In genomic region chr1:24282491-24282890, GRCh38 we compare ENCODE assay signal across 20 cellular contexts. TPM values are rescaled to one million over a fixed set of nuclear protein-coding genes. Genes with fewer than 3 reads are reported as not detected.
DNase-seq lines count a peak whose midpoint lies in the region; ATAC-seq, FAIRE-seq and TF ChIP-seq lines count a peak whose summit lies in the region.
"Had no signal": no experiment of that assay in that cellular context is flagged by ENCODE, and none has a peak within 500 bp of the region (broad histone marks: within the 10 kb centered on the region; RNA-seq: fewer than 3 reads in every experiment).

No MANE protein-coding gene starts in this region.

- H3K4me1 ChIP-seq in A549 (peaks cover 35% of the 10 kb centered on the region), RWPE2 (ENCODE audit: insufficient read depth, poor library complexity, severe bottlenecking) (peaks cover 44% of the 10 kb centered on the region), gastrocnemius medialis (peaks cover 0 to 5% of the 10 kb centered on the region in 2 donors), OCI-LY7 (ENCODE audit: insufficient read depth, low read length, poor library complexity, severe bottlenecking) (no peaks in the 10 kb centered on the region)
- H3K4me1 ChIP-seq: BLaER1 had no signal

- FAIRE-seq in A549 (lab: Jason Lieb, UNC) = no peak
- FAIRE-seq: H1, HepG2 had no signal

- H4K20me1 ChIP-seq in OCI-LY7 (ENCODE audit: insufficient read depth, low read length) = no peaks in the 10 kb centered on the region
- H4K20me1 ChIP-seq: BLaER1 had no signal

- CTCF ChIA-PET in A549 (lab: Yijun Ruan, JAX) (no interaction called here), OCI-LY7 (lab: Charles Lee; ENCODE audit: unreplicated experiment) (no interaction called here)

- intact Hi-C loops in gastrocnemius medialis (cut with DNase I; ENCODE audit: low total_unique reads) (no loop called here), OCI-LY7 (cut with micrococcal nuclease; ENCODE audit: unreplicated experiment) (no loop called here)

- TF ChIP-seq CTCF in A549 (IDR thresholded peaks at IDR 0.05) (no peak), RWPE2 (IDR thresholded peaks at IDR 0.05; ENCODE audit: poor library complexity, severe bottlenecking) (no peak), gastrocnemius medialis (IDR thresholded peaks at IDR 0.05 in 4 of 5, conservative IDR thresholded peaks at IDR 0.05 in 1 of 5) (no peak), OCI-LY7 (conservative IDR thresholded peaks at IDR 0.05; ENCODE audit: low read length) (no peak)

- BruUV-seq in OCI-LY7 (replicated peaks; lab: Mats Ljungman, UMichigan) = no TSS peak

- TF ChIP-seq RAD21 in A549 (conservative IDR thresholded peaks at IDR 0.05 in 1 of 2, IDR thresholded peaks at IDR 0.05 in 1 of 2) = no peak

- H3K27ac ChIP-seq in A549 (peak overlapping the region; percentile 64 to 86; a peak in 5 of 6 replicates), RWPE2 (ENCODE audit: poor library complexity, severe bottlenecking) (peak overlapping the region; percentile 94), epithelial cell of prostate (peak overlapping the region; percentile 93), gastrocnemius medialis (no peak overlapping the region), OCI-LY7 (ENCODE audit: low read depth, low read length, poor library complexity, severe bottlenecking) (no peak overlapping the region)
- H3K27ac ChIP-seq: 22Rv1, BLaER1 had no signal

- H3K36me3 ChIP-seq in RWPE2 (ENCODE audit: low read depth) = no peaks in the 10 kb centered on the region
- no peaks in the 10 kb centered on the region for H3K36me3 ChIP-seq in gastrocnemius medialis
- no peaks in the 10 kb centered on the region for H3K36me3 ChIP-seq in OCI-LY7 (ENCODE audit: insufficient read depth, low read length)
- H3K36me3 ChIP-seq: BLaER1 had no signal

- no peak overlapping the region; the same call in 2 of the 3 replicates for H3K4me2 ChIP-seq in A549
- no peak overlapping the region for H3K4me2 ChIP-seq in OCI-LY7 (ENCODE audit: low read length)
- H3K4me2 ChIP-seq: BLaER1 had no signal

- no peak for TF ChIP-seq EP300 in A549 (IDR thresholded peaks at IDR 0.05)

- TF ChIP-seq POLR2A in A549 (IDR thresholded peaks at IDR 0.05; ENCODE audit: low read length) = no peak
- no peak for TF ChIP-seq POLR2A in gastrocnemius medialis (IDR thresholded peaks at IDR 0.05)

- ATAC-seq in A549 = no peak
- no peak for ATAC-seq in RWPE2 (ENCODE audit: low read depth)
- ATAC-seq in gastrocnemius medialis = peak; percentile 24 to 53
- no peak for ATAC-seq in GM19452 (IDR thresholded peaks at IDR 0.05; ENCODE audit: unreplicated experiment)
- ATAC-seq: HepG2 had no signal

- H3K27me3 ChIP-seq in RWPE2 (ENCODE audit: insufficient read depth, poor library complexity, severe bottlenecking) (no peaks in the 10 kb centered on the region), gastrocnemius medialis (peaks cover 0 to under 1% (median 0%) of the 10 kb centered on the region in 3 donors)

- no peak overlapping the region for H3K4me3 ChIP-seq in A549
- no peak overlapping the region for H3K4me3 ChIP-seq in RWPE2 (ENCODE audit: severe bottlenecking)
- H3K4me3 ChIP-seq in gastrocnemius medialis = no peak overlapping the region
- no peak overlapping the region for H3K4me3 ChIP-seq in OCI-LY7 (ENCODE audit: low read depth, low read length, poor library complexity, severe bottlenecking)
- H3K4me3 ChIP-seq: BLaER1 had no signal

- H3K79me2 ChIP-seq in OCI-LY7 (ENCODE audit: insufficient read depth, low read depth, low read length) = no peaks in the 10 kb centered on the region

- POLR2A ChIA-PET in A549 (lab: Yijun Ruan, JAX) = no interaction called here
- POLR2A ChIA-PET in OCI-LY7 (lab: Charles Lee) = no interaction called here

- no peaks in the 10 kb centered on the region for H3K9me2 ChIP-seq in OCI-LY7 (ENCODE audit: insufficient read depth, low read length)

- DNase-seq in A549 (ENCODE audit: low read depth in 1 of 2, low spot score in 1 of 2) (no peak), RWPE2 (ENCODE audit: low spot score) (no peak), epithelial cell of prostate (ENCODE audit: low read depth, low spot score) (no peak), gastrocnemius medialis (no peak), OCI-LY7 (ENCODE audit: low spot score) (no peak), DMS53 (lab: John Stamatoyannopoulos, UW) (no peak)
- no peak for DNase-seq in activated CD4-positive, alpha-beta T cell treated with anti-CD3 and anti-CD28 coated beads for 1 hour
- DNase-seq: CD4-positive, alpha-beta memory T cell; DMS153; DMS79 treated with DMSO at 0.1 percent for 48 hours; GF-D8; H9 had no signal

- H3K9me3 ChIP-seq in A549 (peaks cover 4% of the 10 kb centered on the region; the same call in 2 of the 3 replicates), RWPE2 (ENCODE audit: severe bottlenecking) (no peaks in the 10 kb centered on the region), gastrocnemius medialis (no peaks in the 10 kb centered on the region), OCI-LY7 (ENCODE audit: low read length) (no peaks in the 10 kb centered on the region)
- H3K9me3 ChIP-seq: BLaER1 had no signal

- in situ Hi-C loops in gastrocnemius medialis (cut with MboI; ENCODE audit: low sequenced_read_pairs in 4 of 4) = no loop called here

- H2AFZ ChIP-seq in OCI-LY7 (ENCODE audit: low read length) = no peak overlapping the region

- 71% methylated on average over 1 of the region's 1 CpG for WGBS in A549 (ENCODE audit: missing lambda C conversion rate)

TF ChIP-seq in A549, 52 proteins besides CTCF, POLR2A, EP300 and RAD21:
- no peak for TF ChIP-seq PHF8 (IDR thresholded peaks at IDR 0.05; ENCODE audit: borderline replicate concordance, low read depth)
- no peak for TF ChIP-seq BCL3 (IDR thresholded peaks at IDR 0.05)

RNA-seq across cellular contexts. Expression of gene GRHL3, which starts 36.7 kb away (rescaled TPM):
- polyA plus RNA-seq in A549 (2011; rRNA removed) = 1.6 and 2.5 TPM in 2 replicates
- polyA plus RNA-seq in A549 (2012; cell fraction: cytosol; rRNA removed) = 1.2 and 1.4 TPM in 2 replicates
- 1.2 and 1.8 TPM in 2 replicates for polyA plus RNA-seq in A549 (2012; cell fraction: nucleus; rRNA removed)
- polyA plus RNA-seq in A549 (2017; fragmentation: RNase III; extraction: RNeasy Plus Mini Kit Qiagen cat#74134 plus additional on column Dnase treatment) = 0.58 to 0.71 TPM (median 0.59 TPM) in 3 replicates
- 0.68 and 1.2 TPM in 2 replicates for polyA minus RNA-seq in A549 (2011; rRNA and poly(A)+ RNA removed)
- not detected for total RNA-seq in gastrocnemius medialis
- total RNA-seq in OCI-LY7 (2014; rRNA removed; shearing (Covaris generic)) = 0.09 TPM in 1 of 2 replicates, not detected in the other
- total RNA-seq in OCI-LY7 (2022) = 0.35 and 0.65 TPM in 2 replicates
- total RNA-seq: A673; CD4-positive, alpha-beta memory T cell; HepG2 had no signal
- polyA plus RNA-seq: CD14-positive monocyte; CD4-positive, alpha-beta memory T cell; HepG2; IgD-negative memory B cell had no signal

Comparison
In these comparisons a context has a peak if more than half of its experiments do, and no peak if none do; other contexts are left out.
1. ATAC-seq: peak in gastrocnemius medialis (2 of 2); none in A549 (0 of 2), RWPE2 (single experiment) and GM19452 (single experiment).
2. H3K27ac ChIP-seq: peak in A549 (2 of 2), RWPE2 (single experiment) and epithelial cell of prostate (single experiment); none in gastrocnemius medialis (0 of 4) and OCI-LY7 (single experiment).